Comparison of ENCODE assay signal across 11 cellular contexts in genomic region chr1:11134352-11135266, GRCh38. TPM values are rescaled to one million over a fixed set of nuclear protein-coding genes. Genes with fewer than 3 reads are reported as not detected.
DNase-seq lines count a peak whose midpoint lies in the region; ATAC-seq and TF ChIP-seq lines count a peak whose summit lies in the region.
"Had no signal": no experiment of that assay in that cellular context is flagged by ENCODE, and none has a peak within 500 bp of the region (broad histone marks: within the 10 kb centered on the region; RNA-seq: fewer than 3 reads in every experiment).

No MANE protein-coding gene starts in this region.

- no peak for ATAC-seq in activated CD8-positive, alpha-beta T cell treated with anti-CD3 and anti-CD28 coated beads for 36 hours
- ATAC-seq: activated T-cell treated with anti-CD3 and anti-CD28 coated beads, Interleukin-2, amount 50 U/mL, for 72 hours had no signal

- no peak overlapping the region for H3K4me3 Mint-ChIP-seq in activated CD4-positive, alpha-beta memory T cell treated with anti-CD3 and anti-CD28 coated beads, Interleukin-2, amount 10 ng/mL, durations not matched to agents 7 days and 5 days
- H3K4me3 Mint-ChIP-seq in activated naive CD4-positive, alpha-beta T cell treated with anti-CD3 and anti-CD28 coated beads for 36 hours: no peak overlapping the region
- no peak overlapping the region for H3K4me3 Mint-ChIP-seq in activated CD8-positive, alpha-beta T cell treated with anti-CD3 and anti-CD28 coated beads for 36 hours
- H3K4me3 Mint-ChIP-seq: activated T-cell treated with anti-CD3 and anti-CD28 coated beads, Interleukin-2, amount 50 U/mL, for 72 hours had no signal

- H3K4me1 Mint-ChIP-seq in activated CD4-positive, alpha-beta memory T cell treated with anti-CD3 and anti-CD28 coated beads, Interleukin-2, amount 10 ng/mL, durations not matched to agents 7 days and 5 days: no peaks in the 10 kb centered on the region
- H3K4me1 Mint-ChIP-seq in activated naive CD4-positive, alpha-beta T cell treated with anti-CD3 and anti-CD28 coated beads for 36 hours (ENCODE audit: low read depth): no peaks in the 10 kb centered on the region
- no peaks in the 10 kb centered on the region for H3K4me1 Mint-ChIP-seq in activated CD8-positive, alpha-beta T cell treated with anti-CD3 and anti-CD28 coated beads for 36 hours (ENCODE audit: low read depth)

- H3K27ac Mint-ChIP-seq in activated CD4-positive, alpha-beta memory T cell treated with anti-CD3 and anti-CD28 coated beads, Interleukin-2, amount 10 ng/mL, durations not matched to agents 7 days and 5 days: no peak overlapping the region
- H3K27ac Mint-ChIP-seq in activated naive CD4-positive, alpha-beta T cell treated with anti-CD3 and anti-CD28 coated beads for 36 hours: no peak overlapping the region
- H3K27ac Mint-ChIP-seq in activated CD8-positive, alpha-beta T cell treated with anti-CD3 and anti-CD28 coated beads for 36 hours: no peak overlapping the region
- H3K27ac Mint-ChIP-seq: activated T-cell treated with anti-CD3 and anti-CD28 coated beads, Interleukin-2, amount 50 U/mL, for 72 hours had no signal

- H3K9me3 Mint-ChIP-seq in activated CD4-positive, alpha-beta memory T cell treated with anti-CD3 and anti-CD28 coated beads, Interleukin-2, amount 10 ng/mL, durations not matched to agents 7 days and 5 days: no peaks in the 10 kb centered on the region
- H3K9me3 Mint-ChIP-seq in activated naive CD4-positive, alpha-beta T cell treated with anti-CD3 and anti-CD28 coated beads for 36 hours: no peaks in the 10 kb centered on the region
- H3K9me3 Mint-ChIP-seq in activated CD8-positive, alpha-beta T cell treated with anti-CD3 and anti-CD28 coated beads for 36 hours: no peaks in the 10 kb centered on the region
- H3K9me3 Mint-ChIP-seq: activated T-cell treated with anti-CD3 and anti-CD28 coated beads, Interleukin-2, amount 50 U/mL, for 72 hours had no signal

- peak; percentile 29 for DNase-seq in DMS79 (lab: John Stamatoyannopoulos, UW)
- peak; percentile 66 for DNase-seq in NCI-H2196 (lab: John Stamatoyannopoulos, UW; ENCODE audit: unreplicated experiment)
- peak; percentile 27 for DNase-seq in cerebellar cortex (ENCODE audit: low spot score)
- DNase-seq in mucosa of gallbladder (ENCODE audit: low spot score): peak; percentile 13
- DNase-seq in activated CD4-positive, alpha-beta memory T cell treated with anti-CD3 and anti-CD28 coated beads, Interleukin-2, amount 10 ng/mL, durations not matched to agents 7 days and 5 days: no peak
- DNase-seq in activated naive CD4-positive, alpha-beta T cell treated with anti-CD3 and anti-CD28 coated beads for 36 hours: no peak
- DNase-seq in NCI-H2029 treated with DMSO at 0.1 percent for 48 hours (lab: John Stamatoyannopoulos, UW): no peak
- DNase-seq in activated CD8-positive, alpha-beta T cell treated with anti-CD3 and anti-CD28 coated beads for 36 hours: no peak
- DNase-seq: activated T-cell treated with anti-CD3 and anti-CD28 coated beads, Interleukin-2, amount 50 U/mL, for 72 hours; Karpas-422; small intestine had no signal

- CTCF ChIA-PET in activated CD4-positive, alpha-beta memory T cell treated with anti-CD3 and anti-CD28 coated beads, Interleukin-2, amount 10 ng/mL, durations not matched to agents 7 days and 5 days (lab: Charles Lee): no interaction called here
- CTCF ChIA-PET in activated naive CD4-positive, alpha-beta T cell treated with anti-CD3 and anti-CD28 coated beads for 36 hours (lab: Charles Lee): interaction anchor here (0.5 to 0.7 kb wide), 3 partner anchors 136 to 549 kb away, joined by 3 to 6 read pairs (median 3); no protein-coding TSS in a partner anchor
- CTCF ChIA-PET in activated CD8-positive, alpha-beta T cell treated with anti-CD3 and anti-CD28 coated beads for 36 hours (lab: Charles Lee): interaction anchor here (1.4 kb wide), 1 partner anchor 97 kb away, joined by 3 read pairs; no protein-coding TSS in a partner anchor

- intact Hi-C loops in activated naive CD4-positive, alpha-beta T cell treated with anti-CD3 and anti-CD28 coated beads for 36 hours (cut with micrococcal nuclease): no loop called here
- intact Hi-C loops in activated CD8-positive, alpha-beta T cell treated with anti-CD3 and anti-CD28 coated beads for 36 hours (cut with micrococcal nuclease): no loop called here

- no peaks in the 10 kb centered on the region for H3K27me3 Mint-ChIP-seq in activated CD4-positive, alpha-beta memory T cell treated with anti-CD3 and anti-CD28 coated beads, Interleukin-2, amount 10 ng/mL, durations not matched to agents 7 days and 5 days
- H3K27me3 Mint-ChIP-seq in activated naive CD4-positive, alpha-beta T cell treated with anti-CD3 and anti-CD28 coated beads for 36 hours (ENCODE audit: low read depth): no peaks in the 10 kb centered on the region
- no peaks in the 10 kb centered on the region for H3K27me3 Mint-ChIP-seq in activated CD8-positive, alpha-beta T cell treated with anti-CD3 and anti-CD28 coated beads for 36 hours

- no peak for TF ChIP-seq CTCF in activated CD8-positive, alpha-beta T cell treated with anti-CD3 and anti-CD28 coated beads for 36 hours (IDR thresholded peaks at IDR 0.05)

- POLR2A ChIA-PET in activated CD4-positive, alpha-beta memory T cell treated with anti-CD3 and anti-CD28 coated beads, Interleukin-2, amount 10 ng/mL, durations not matched to agents 7 days and 5 days (lab: Charles Lee): no interaction called here
- POLR2A ChIA-PET in activated CD8-positive, alpha-beta T cell treated with anti-CD3 and anti-CD28 coated beads for 36 hours (lab: Charles Lee): no interaction called here

- H3K36me3 Mint-ChIP-seq in activated CD4-positive, alpha-beta memory T cell treated with anti-CD3 and anti-CD28 coated beads, Interleukin-2, amount 10 ng/mL, durations not matched to agents 7 days and 5 days (ENCODE audit: low read depth): peaks cover 36% of the 10 kb centered on the region
- H3K36me3 Mint-ChIP-seq in activated naive CD4-positive, alpha-beta T cell treated with anti-CD3 and anti-CD28 coated beads for 36 hours (ENCODE audit: low read depth): peaks cover 25% of the 10 kb centered on the region
- H3K36me3 Mint-ChIP-seq in activated CD8-positive, alpha-beta T cell treated with anti-CD3 and anti-CD28 coated beads for 36 hours (ENCODE audit: low read depth): peaks cover 31% of the 10 kb centered on the region

RNA-seq across cellular contexts. Expression of gene EXOSC10, which starts 34.9 kb away (rescaled TPM):
- total RNA-seq in mucosa of gallbladder: 40.1 TPM
- total RNA-seq in activated CD4-positive, alpha-beta memory T cell treated with anti-CD3 and anti-CD28 coated beads, Interleukin-2, amount 10 ng/mL, durations not matched to agents 7 days and 5 days: 10 to 100 TPM; 65.8 to 67.6 TPM
- 10 to 100 TPM; 57.9 to 59.3 TPM for total RNA-seq in activated naive CD4-positive, alpha-beta T cell treated with anti-CD3 and anti-CD28 coated beads for 36 hours
- 10 to 100 TPM; 66.6 to 69.8 TPM for total RNA-seq in activated CD8-positive, alpha-beta T cell treated with anti-CD3 and anti-CD28 coated beads for 36 hours

RNA-seq across cellular contexts. Expression of gene ANGPTL7, which starts 54.5 kb away (rescaled TPM):
- 3.4 TPM for total RNA-seq in mucosa of gallbladder
- not detected for total RNA-seq in activated CD4-positive, alpha-beta memory T cell treated with anti-CD3 and anti-CD28 coated beads, Interleukin-2, amount 10 ng/mL, durations not matched to agents 7 days and 5 days
- total RNA-seq in activated naive CD4-positive, alpha-beta T cell treated with anti-CD3 and anti-CD28 coated beads for 36 hours: not detected
- total RNA-seq in activated CD8-positive, alpha-beta T cell treated with anti-CD3 and anti-CD28 coated beads for 36 hours: not detected
- total RNA-seq: activated T-cell treated with anti-CD3 and anti-CD28 coated beads, Interleukin-2, amount 50 U/mL, for 72 hours had no signal

Comparison
In these comparisons a context has a peak if more than half of its experiments do, and no peak if none do; other contexts are left out.
1. DNase-seq: peak in DMS79 (single experiment), NCI-H2196 (single experiment), cerebellar cortex (single experiment) and mucosa of gallbladder (single experiment); none in activated CD4-positive, alpha-beta memory T cell treated with anti-CD3 and anti-CD28 coated beads, Interleukin-2, amount 10 ng/mL, durations not matched to agents 7 days and 5 days (single experiment), activated naive CD4-positive, alpha-beta T cell treated with anti-CD3 and anti-CD28 coated beads for 36 hours (single experiment), NCI-H2029 treated with DMSO at 0.1 percent for 48 hours (single experiment) and activated CD8-positive, alpha-beta T cell treated with anti-CD3 and anti-CD28 coated beads for 36 hours (single experiment).